ENCODE assay signal across 1 cellular context in the genomic region with DNA sequence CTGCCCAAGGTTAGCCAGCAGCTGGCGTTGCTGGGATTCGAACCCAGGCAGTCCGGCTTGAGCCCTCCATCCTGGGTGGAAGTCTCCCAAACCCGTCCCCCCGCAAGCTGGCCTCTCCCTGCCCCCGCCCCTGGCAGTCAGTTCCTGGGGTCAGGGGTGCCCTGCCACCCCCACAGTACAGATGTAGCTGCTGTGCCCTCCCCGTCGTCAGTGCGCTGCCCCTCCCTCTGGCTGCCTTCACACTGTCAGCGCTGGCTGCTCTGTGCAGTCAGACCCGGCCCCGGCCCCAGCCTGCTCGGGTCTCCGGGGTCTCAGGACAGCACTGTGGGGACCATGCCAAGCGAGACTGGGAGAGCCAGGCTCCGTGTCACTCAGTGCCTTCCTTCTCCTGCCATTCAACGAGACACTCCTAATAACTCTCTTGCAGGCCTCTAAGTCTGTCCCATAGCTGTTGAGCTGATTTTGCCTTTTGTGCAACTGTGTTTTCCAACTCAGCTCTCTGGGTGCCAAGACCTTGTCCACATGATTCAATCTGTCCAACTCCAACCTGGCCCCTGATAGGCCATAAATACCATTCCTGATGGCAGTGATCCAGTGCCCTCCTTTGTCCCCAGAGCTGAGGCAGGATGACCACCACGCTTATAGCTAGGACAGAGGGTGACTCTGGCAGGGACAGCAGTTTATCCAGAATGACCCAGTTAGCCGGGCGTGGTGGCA.
TF ChIP-seq lines count a peak whose summit lies in the region.

No MANE protein-coding gene starts in this region.

TF ChIP-seq in GM23338, 12 proteins besides CTCF, POLR2A, EP300 and RAD21:
- TF ChIP-seq ZNF462 (CRISPR knock-in tag; IDR thresholded peaks at IDR 0.05) = no peak
TF ChIP-seq in GM23338: peak in this region for 0.
